In genomic region chr11:35190804-35191348, GRCh38 we compare ENCODE assay signal across 10 cellular contexts. TPM values are rescaled to one million over a fixed set of nuclear protein-coding genes. Genes with fewer than 3 reads are reported as not detected.
DNase-seq lines count a peak whose midpoint lies in the region; ATAC-seq and TF ChIP-seq lines count a peak whose summit lies in the region.
"Had no signal": no experiment of that assay in that cellular context is flagged by ENCODE, and none has a peak within 500 bp of the region (broad histone marks: within the 10 kb centered on the region; RNA-seq: fewer than 3 reads in every experiment).

No MANE protein-coding gene starts in this region.

- TF ChIP-seq EP300 in gastroesophageal sphincter (IDR thresholded peaks at IDR 0.05) (no peak), tibial nerve (IDR thresholded peaks at IDR 0.05) (no peak)

- peak; percentile 40 for DNase-seq in SIG-M5 treated with dmso at 0.1 percent for 504 hours (lab: John Stamatoyannopoulos, UW; ENCODE audit: unreplicated experiment)
- no peak for DNase-seq in SIG-M5 (lab: John Stamatoyannopoulos, UW)
- DNase-seq in NOMO-1 treated with dmso at 0.1 percent for 144 hours (lab: John Stamatoyannopoulos, UW; ENCODE audit: unreplicated experiment) = peak; percentile 21
- DNase-seq in spleen = no peak
- DNase-seq in LoVo (ENCODE audit: low spot score) = no peak
- DNase-seq in Kasumi-1 (lab: John Stamatoyannopoulos, UW) = no peak
- DNase-seq in tibial nerve (ENCODE audit: low spot score in 2 of 2) = no peak
- DNase-seq: GDM1, hippocampal formation had no signal

- H3K27me3 ChIP-seq in gastroesophageal sphincter (no peaks in the 10 kb centered on the region), spleen (replicated peaks in 1 of 7) (no peaks in the 10 kb centered on the region), tibial nerve (no peaks in the 10 kb centered on the region)

- H3K36me3 ChIP-seq in gastroesophageal sphincter (peaks cover 0 to 28% of the 10 kb centered on the region in 2 donors), spleen (peaks cover 0 to 100% (median 51%) of the 10 kb centered on the region in 6 donors), tibial nerve (peaks cover 0 to 25% (median 0%) of the 10 kb centered on the region in 3 donors)

- H3K27ac ChIP-seq in gastroesophageal sphincter (peak overlapping the region; percentile 78 to 82 (median 78)), spleen (peak overlapping the region in 5 of 8 donors; percentile 22 to 52 (median 50)), tibial nerve (peak overlapping the region in 2 of 4 donors; percentile 19 to 54)

- ATAC-seq in gastroesophageal sphincter = peak; percentile 81

- intact Hi-C loops in spleen (cut with DNase I; ENCODE audit: low total_unique reads) = no loop called here

- WGBS in gastroesophageal sphincter (ENCODE audit: low coverage in 1 of 2), 2 donors = 53 to 64% methylated on average over 6 of the region's 6 CpGs
- WGBS in spleen, 5 donors = 83 to 89% (median 83%) methylated on average over 6 of the region's 6 CpGs
- 83 to 90% methylated on average over 6 of the region's 6 CpGs for WGBS in tibial nerve, 2 donors

- no peak for TF ChIP-seq POLR2A in gastroesophageal sphincter (IDR thresholded peaks at IDR 0.05)
- no peak for TF ChIP-seq POLR2A in spleen (IDR thresholded peaks at IDR 0.05)
- no peak for TF ChIP-seq POLR2A in tibial nerve (IDR thresholded peaks at IDR 0.05)

- H3K4me3 ChIP-seq in gastroesophageal sphincter (no peak overlapping the region), spleen (no peak overlapping the region), tibial nerve (no peak overlapping the region)

- H3K9me3 ChIP-seq in gastroesophageal sphincter (no peaks in the 10 kb centered on the region), spleen (no peaks in the 10 kb centered on the region), tibial nerve (no peaks in the 10 kb centered on the region)

- H3K4me1 ChIP-seq in gastroesophageal sphincter = peaks cover 9 to 82% (median 19%) of the 10 kb centered on the region in 3 donors
- peaks cover 18 to 100% (median 66%) of the 10 kb centered on the region in 6 donors for H3K4me1 ChIP-seq in spleen
- peaks cover 0 to 25% (median 8%) of the 10 kb centered on the region in 4 donors for H3K4me1 ChIP-seq in tibial nerve

- TF ChIP-seq CTCF in gastroesophageal sphincter (IDR thresholded peaks at IDR 0.05) (no peak), spleen (IDR thresholded peaks at IDR 0.05 in 8 of 11, conservative IDR thresholded peaks at IDR 0.05 in 3 of 11) (no peak), tibial nerve (IDR thresholded peaks at IDR 0.05) (no peak)

RNA-seq across cellular contexts. Expression of gene CD44, which starts 51.9 kb away (rescaled TPM):
- total RNA-seq in gastroesophageal sphincter (100 to 1,000 TPM; 211 to 319 (median 266) TPM), spleen (100 to 1,000 TPM; 200 to 521 (median 348) TPM), tibial nerve (100 to 1,000 TPM in 1 of 4 donors, 10 to 100 TPM in 3; 67.1 to 180 (median 84.8) TPM)
- 100 to 1,000 TPM in 1 of 3 donors, 10 to 100 TPM in 2; 60.9 to 103 (median 71.8) TPM for polyA plus RNA-seq in spleen

Comparison
In these comparisons a context has a peak if more than half of its experiments do, and no peak if none do; other contexts are left out.
1. DNase-seq: peak in SIG-M5 treated with dmso at 0.1 percent for 504 hours (single experiment) and NOMO-1 treated with dmso at 0.1 percent for 144 hours (single experiment); none in SIG-M5 (single experiment), spleen (single experiment), LoVo (single experiment), Kasumi-1 (0 of 2) and tibial nerve (0 of 2).